In the genomic region with DNA sequence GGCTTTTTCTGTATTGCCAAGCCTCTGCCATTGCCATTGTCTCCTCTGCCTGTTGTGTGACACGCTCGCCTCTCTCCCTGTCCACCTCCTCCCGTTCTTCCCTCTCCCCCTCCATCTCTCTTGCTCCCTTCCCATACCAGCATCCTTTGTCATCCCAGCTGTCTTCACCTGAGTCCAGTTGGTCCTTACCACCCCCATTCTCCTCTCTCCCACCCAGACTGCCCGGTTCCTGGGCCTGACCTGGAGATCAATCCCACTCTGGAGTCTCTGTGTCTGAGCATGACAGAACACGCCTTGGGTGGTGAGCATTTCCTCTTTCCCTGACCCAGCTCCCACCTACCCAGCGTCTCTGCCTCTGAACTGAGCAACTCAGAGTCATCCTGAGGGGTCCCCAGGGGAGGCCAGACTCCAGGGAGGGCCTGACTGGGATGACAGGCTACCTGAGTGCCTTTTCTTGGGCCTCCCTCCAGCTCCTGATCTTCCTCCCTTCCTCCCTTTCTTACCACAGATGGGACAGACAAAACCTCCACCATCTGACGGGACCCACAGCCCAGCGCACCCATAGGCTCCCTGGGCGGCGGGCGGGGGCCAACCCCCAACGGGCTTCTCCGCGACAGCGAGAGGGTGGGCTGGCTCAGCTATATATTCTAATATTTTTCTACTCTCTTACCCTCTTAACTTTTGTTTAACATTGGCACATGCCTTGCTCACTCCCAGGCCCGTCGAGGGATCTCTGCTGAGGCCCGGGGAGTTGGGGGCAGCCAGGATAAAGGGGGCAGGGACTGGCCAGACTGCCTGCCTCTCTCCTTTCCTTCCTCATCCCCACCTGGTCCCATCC, we compare ENCODE assay signal across 1 cellular context.
TF ChIP-seq lines count a peak whose summit lies in the region.

No MANE protein-coding gene starts in this region.

TF ChIP-seq in A549, 52 proteins besides CTCF, POLR2A, EP300 and RAD21:
- no peak for TF ChIP-seq HOXB13 (CRISPR knock-in tag; IDR thresholded peaks at IDR 0.05; ENCODE audit: low read depth)
- TF ChIP-seq GATA3 (IDR thresholded peaks at IDR 0.05; ENCODE audit: borderline replicate concordance): no peak
- no peak for TF ChIP-seq HOXB5 (CRISPR knock-in tag; IDR thresholded peaks at IDR 0.05)
- TF ChIP-seq BHLHE40 (IDR thresholded peaks at IDR 0.05; ENCODE audit: low read depth, low read length): no peak
- TF ChIP-seq, protein P1, sequence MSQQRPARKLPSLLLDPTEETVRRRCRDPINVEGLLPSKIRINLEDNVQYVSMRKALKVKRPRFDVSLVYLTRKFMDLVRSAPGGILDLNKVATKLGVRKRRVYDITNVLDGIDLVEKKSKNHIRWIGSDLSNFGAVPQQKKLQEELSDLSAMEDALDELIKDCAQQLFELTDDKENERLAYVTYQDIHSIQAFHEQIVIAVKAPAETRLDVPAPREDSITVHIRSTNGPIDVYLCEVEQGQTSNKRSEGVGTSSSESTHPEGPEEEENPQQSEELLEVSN (IDR thresholded peaks at IDR 0.05; ENCODE audit: borderline replicate concordance, low read depth): no peak
- TF ChIP-seq MAZ (IDR thresholded peaks at IDR 0.05; ENCODE audit: borderline replicate concordance, low read depth, low read length): no peak
- TF ChIP-seq NPAS2 (CRISPR knock-in tag; IDR thresholded peaks at IDR 0.05; ENCODE audit: borderline replicate concordance): no peak
- no peak for TF ChIP-seq KDM5A (IDR thresholded peaks at IDR 0.05)
- TF ChIP-seq POLR2AphosphoS2 (conservative IDR thresholded peaks at IDR 0.05; ENCODE audit: low read length): no peak
- no peak for TF ChIP-seq JUN (IDR thresholded peaks at IDR 0.05)
- no peak for TF ChIP-seq SREBF2 (IDR thresholded peaks at IDR 0.05)
- TF ChIP-seq ZFP36 (IDR thresholded peaks at IDR 0.05; ENCODE audit: borderline replicate concordance, partially characterized antibody): no peak
- no peak for TF ChIP-seq HDAC2 (IDR thresholded peaks at IDR 0.05)
- TF ChIP-seq, protein P2, sequence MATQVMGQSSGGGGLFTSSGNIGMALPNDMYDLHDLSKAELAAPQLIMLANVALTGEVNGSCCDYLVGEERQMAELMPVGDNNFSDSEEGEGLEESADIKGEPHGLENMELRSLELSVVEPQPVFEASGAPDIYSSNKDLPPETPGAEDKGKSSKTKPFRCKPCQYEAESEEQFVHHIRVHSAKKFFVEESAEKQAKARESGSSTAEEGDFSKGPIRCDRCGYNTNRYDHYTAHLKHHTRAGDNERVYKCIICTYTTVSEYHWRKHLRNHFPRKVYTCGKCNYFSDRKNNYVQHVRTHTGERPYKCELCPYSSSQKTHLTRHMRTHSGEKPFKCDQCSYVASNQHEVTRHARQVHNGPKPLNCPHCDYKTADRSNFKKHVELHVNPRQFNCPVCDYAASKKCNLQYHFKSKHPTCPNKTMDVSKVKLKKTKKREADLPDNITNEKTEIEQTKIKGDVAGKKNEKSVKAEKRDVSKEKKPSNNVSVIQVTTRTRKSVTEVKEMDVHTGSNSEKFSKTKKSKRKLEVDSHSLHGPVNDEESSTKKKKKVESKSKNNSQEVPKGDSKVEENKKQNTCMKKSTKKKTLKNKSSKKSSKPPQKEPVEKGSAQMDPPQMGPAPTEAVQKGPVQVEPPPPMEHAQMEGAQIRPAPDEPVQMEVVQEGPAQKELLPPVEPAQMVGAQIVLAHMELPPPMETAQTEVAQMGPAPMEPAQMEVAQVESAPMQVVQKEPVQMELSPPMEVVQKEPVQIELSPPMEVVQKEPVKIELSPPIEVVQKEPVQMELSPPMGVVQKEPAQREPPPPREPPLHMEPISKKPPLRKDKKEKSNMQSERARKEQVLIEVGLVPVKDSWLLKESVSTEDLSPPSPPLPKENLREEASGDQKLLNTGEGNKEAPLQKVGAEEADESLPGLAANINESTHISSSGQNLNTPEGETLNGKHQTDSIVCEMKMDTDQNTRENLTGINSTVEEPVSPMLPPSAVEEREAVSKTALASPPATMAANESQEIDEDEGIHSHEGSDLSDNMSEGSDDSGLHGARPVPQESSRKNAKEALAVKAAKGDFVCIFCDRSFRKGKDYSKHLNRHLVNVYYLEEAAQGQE (IDR thresholded peaks at IDR 0.05): no peak
- no peak for TF ChIP-seq EHMT2 (IDR thresholded peaks at IDR 0.05; ENCODE audit: low read depth)
- no peak for TF ChIP-seq MYC (IDR thresholded peaks at IDR 0.05; ENCODE audit: borderline replicate concordance, low read length)
- no peak for TF ChIP-seq NR3C1 (IDR thresholded peaks at IDR 0.05)
- no peak for TF ChIP-seq TFCP2L1 (CRISPR knock-in tag; IDR thresholded peaks at IDR 0.05)
